In genomic region chr1:56462209-56462608, GRCh38 we compare ENCODE assay signal across 2 cellular contexts.
A peak's percentile ranks its signal among the peaks of the same experiment; 100 is the strongest.
TF ChIP-seq lines count a peak whose summit lies in the region.

No MANE protein-coding gene starts in this region.

TF ChIP-seq in H1, 55 proteins besides CTCF, POLR2A, EP300 and RAD21:
- no peak for TF ChIP-seq EZH2 (IDR thresholded peaks at IDR 0.05; ENCODE audit: low read depth, low read length, severe bottlenecking)
- no peak for TF ChIP-seq BACH1 (IDR thresholded peaks at IDR 0.05; ENCODE audit: low read length)
- TF ChIP-seq YY1 (IDR thresholded peaks at IDR 0.05; ENCODE audit: low read depth, low read length) = no peak
- no peak for TF ChIP-seq JUN (IDR thresholded peaks at IDR 0.05; ENCODE audit: low read depth, low read length)
- no peak for TF ChIP-seq TAF1 (IDR thresholded peaks at IDR 0.05; ENCODE audit: low read depth, low read length)
- no peak for TF ChIP-seq NANOG (IDR thresholded peaks at IDR 0.05; ENCODE audit: insufficient read depth, low read depth, low read length, poor library complexity, severe bottlenecking)
- no peak for TF ChIP-seq MAFK (IDR thresholded peaks at IDR 0.05; ENCODE audit: low read depth, low read length)
- TF ChIP-seq TCF12 (IDR thresholded peaks at IDR 0.05; ENCODE audit: low read depth, low read length) = no peak
- TF ChIP-seq BCL11A (IDR thresholded peaks at IDR 0.05; ENCODE audit: low read depth in 2 of 2, low read length in 2 of 2) = no peak
- no peak for TF ChIP-seq EGR1 (IDR thresholded peaks at IDR 0.05; ENCODE audit: borderline replicate concordance, low read depth, low read length)
- TF ChIP-seq TAF7 (optimal IDR thresholded peaks at IDR 0.05; ENCODE audit: borderline replicate concordance, low read depth, low read length) = no peak
- TF ChIP-seq CTBP2 (IDR thresholded peaks at IDR 0.05; ENCODE audit: borderline replicate concordance, insufficient read depth, insufficient read length, low read length) = no peak
- no peak for TF ChIP-seq SUZ12 (IDR thresholded peaks at IDR 0.05; ENCODE audit: low read length)
- no peak for TF ChIP-seq RFX5 (IDR thresholded peaks at IDR 0.05; ENCODE audit: borderline replicate concordance, low read depth, low read length)

TF ChIP-seq in HepG2, 621 proteins besides CTCF, POLR2A, EP300 and RAD21:
- TF ChIP-seq SIN3B (IDR thresholded peaks at IDR 0.05; ENCODE audit: low read length) (no peak), HOXA9 (CRISPR knock-in tag; IDR thresholded peaks at IDR 0.05; ENCODE audit: borderline replicate concordance) (0 out of 2 replicates have a peak, but pooled peaks have one; percentile 36)
TF ChIP-seq in HepG2: peak in this region for 1.
